1 cellular context compared by ENCODE assay signal in the genomic region with DNA sequence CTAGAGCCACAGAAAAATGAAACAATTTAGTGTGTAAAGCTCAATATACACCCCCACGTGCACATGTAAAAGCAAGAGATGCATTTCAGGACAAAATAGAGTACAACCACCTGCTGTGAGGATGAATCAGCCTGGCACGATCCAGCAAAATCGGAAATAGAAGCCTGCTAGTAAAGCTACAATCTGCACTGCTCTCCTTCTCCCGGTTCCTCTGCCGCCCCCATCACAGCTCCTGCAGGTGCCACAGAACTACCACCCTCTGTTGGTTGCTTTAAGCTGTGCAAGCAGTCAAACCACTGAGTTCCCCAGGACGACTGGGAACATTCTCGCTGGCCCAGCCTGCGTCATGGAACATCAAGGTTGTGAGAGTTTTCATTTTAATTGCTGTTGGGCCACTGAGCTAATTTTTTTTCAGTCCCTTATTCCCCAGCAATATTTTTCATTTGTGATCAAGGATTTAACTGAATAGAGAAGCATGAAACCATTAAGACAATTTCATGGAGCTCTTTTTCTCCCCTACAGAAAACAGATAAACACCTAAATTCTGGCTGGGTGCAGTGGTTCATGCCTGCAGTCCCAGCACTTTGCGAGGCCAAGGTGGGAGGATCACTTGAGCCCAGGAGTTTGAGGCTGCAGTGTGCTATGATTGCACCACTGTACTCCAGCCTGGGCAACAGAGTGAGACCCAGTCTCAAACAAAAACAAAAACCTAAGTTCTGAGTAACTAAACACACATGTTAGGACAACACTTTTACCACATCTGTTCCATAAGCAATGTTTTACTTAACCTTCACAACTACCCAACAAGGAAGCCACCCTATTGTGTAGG.
TF ChIP-seq lines count a peak whose summit lies in the region.

No MANE protein-coding gene starts in this region.

TF ChIP-seq in HepG2, 621 proteins besides CTCF, POLR2A, EP300 and RAD21 (continued from another document):
- TF ChIP-seq, protein P1, sequence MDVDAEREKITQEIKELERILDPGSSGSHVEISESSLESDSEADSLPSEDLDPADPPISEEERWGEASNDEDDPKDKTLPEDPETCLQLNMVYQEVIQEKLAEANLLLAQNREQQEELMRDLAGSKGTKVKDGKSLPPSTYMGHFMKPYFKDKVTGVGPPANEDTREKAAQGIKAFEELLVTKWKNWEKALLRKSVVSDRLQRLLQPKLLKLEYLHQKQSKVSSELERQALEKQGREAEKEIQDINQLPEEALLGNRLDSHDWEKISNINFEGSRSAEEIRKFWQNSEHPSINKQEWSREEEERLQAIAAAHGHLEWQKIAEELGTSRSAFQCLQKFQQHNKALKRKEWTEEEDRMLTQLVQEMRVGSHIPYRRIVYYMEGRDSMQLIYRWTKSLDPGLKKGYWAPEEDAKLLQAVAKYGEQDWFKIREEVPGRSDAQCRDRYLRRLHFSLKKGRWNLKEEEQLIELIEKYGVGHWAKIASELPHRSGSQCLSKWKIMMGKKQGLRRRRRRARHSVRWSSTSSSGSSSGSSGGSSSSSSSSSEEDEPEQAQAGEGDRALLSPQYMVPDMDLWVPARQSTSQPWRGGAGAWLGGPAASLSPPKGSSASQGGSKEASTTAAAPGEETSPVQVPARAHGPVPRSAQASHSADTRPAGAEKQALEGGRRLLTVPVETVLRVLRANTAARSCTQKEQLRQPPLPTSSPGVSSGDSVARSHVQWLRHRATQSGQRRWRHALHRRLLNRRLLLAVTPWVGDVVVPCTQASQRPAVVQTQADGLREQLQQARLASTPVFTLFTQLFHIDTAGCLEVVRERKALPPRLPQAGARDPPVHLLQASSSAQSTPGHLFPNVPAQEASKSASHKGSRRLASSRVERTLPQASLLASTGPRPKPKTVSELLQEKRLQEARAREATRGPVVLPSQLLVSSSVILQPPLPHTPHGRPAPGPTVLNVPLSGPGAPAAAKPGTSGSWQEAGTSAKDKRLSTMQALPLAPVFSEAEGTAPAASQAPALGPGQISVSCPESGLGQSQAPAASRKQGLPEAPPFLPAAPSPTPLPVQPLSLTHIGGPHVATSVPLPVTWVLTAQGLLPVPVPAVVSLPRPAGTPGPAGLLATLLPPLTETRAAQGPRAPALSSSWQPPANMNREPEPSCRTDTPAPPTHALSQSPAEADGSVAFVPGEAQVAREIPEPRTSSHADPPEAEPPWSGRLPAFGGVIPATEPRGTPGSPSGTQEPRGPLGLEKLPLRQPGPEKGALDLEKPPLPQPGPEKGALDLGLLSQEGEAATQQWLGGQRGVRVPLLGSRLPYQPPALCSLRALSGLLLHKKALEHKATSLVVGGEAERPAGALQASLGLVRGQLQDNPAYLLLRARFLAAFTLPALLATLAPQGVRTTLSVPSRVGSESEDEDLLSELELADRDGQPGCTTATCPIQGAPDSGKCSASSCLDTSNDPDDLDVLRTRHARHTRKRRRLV (CRISPR knock-in tag; IDR thresholded peaks at IDR 0.05), result no peak
- TF ChIP-seq NCOA2 (CRISPR knock-in tag; IDR thresholded peaks at IDR 0.05), result no peak
- TF ChIP-seq, protein P2, sequence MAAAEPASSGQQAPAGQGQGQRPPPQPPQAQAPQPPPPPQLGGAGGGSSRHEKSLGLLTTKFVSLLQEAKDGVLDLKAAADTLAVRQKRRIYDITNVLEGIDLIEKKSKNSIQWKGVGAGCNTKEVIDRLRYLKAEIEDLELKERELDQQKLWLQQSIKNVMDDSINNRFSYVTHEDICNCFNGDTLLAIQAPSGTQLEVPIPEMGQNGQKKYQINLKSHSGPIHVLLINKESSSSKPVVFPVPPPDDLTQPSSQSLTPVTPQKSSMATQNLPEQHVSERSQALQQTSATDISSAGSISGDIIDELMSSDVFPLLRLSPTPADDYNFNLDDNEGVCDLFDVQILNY (CRISPR knock-in tag; conservative IDR thresholded peaks at IDR 0.05), result no peak
- 0 out of 2 replicates have a peak, but pooled peaks have one; percentile 9 for TF ChIP-seq BCL6 (CRISPR knock-in tag; IDR thresholded peaks at IDR 0.05)
- TF ChIP-seq DMAP1 (CRISPR knock-in tag; IDR thresholded peaks at IDR 0.05), result no peak
- TF ChIP-seq, protein P3, sequence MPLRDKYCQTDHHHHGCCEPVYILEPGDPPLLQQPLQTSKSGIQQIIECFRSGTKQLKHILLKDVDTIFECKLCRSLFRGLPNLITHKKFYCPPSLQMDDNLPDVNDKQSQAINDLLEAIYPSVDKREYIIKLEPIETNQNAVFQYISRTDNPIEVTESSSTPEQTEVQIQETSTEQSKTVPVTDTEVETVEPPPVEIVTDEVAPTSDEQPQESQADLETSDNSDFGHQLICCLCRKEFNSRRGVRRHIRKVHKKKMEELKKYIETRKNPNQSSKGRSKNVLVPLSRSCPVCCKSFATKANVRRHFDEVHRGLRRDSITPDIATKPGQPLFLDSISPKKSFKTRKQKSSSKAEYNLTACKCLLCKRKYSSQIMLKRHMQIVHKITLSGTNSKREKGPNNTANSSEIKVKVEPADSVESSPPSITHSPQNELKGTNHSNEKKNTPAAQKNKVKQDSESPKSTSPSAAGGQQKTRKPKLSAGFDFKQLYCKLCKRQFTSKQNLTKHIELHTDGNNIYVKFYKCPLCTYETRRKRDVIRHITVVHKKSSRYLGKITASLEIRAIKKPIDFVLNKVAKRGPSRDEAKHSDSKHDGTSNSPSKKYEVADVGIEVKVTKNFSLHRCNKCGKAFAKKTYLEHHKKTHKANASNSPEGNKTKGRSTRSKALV (CRISPR knock-in tag; IDR thresholded peaks at IDR 0.05), result no peak
- TF ChIP-seq, protein P4, sequence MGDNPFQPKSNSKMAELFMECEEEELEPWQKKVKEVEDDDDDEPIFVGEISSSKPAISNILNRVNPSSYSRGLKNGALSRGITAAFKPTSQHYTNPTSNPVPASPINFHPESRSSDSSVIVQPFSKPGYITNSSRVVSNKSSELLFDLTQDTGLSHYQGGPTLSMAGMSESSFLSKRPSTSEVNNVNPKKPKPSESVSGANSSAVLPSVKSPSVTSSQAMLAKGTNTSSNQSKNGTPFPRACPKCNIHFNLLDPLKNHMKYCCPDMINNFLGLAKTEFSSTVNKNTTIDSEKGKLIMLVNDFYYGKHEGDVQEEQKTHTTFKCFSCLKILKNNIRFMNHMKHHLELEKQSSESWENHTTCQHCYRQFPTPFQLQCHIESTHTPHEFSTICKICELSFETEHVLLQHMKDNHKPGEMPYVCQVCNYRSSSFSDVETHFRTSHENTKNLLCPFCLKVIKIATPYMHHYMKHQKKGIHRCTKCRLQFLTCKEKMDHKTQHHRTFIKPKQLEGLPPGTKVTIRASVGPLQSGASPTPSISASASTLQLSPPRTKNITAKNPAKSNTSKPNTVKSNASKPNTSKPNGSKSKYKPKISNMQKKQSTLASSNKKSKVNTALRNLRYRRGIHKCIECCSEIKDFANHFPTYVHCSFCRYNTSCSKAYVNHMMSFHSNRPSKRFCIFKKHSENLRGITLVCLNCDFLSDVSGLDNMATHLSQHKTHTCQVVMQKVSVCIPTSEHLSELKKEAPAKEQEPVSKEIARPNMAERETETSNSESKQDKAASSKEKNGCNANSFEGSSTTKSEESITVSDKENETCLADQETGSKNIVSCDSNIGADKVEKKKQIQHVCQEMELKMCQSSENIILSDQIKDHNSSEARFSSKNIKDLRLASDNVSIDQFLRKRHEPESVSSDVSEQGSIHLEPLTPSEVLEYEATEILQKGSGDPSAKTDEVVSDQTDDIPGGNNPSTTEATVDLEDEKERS (CRISPR knock-in tag; IDR thresholded peaks at IDR 0.05), result no peak
- TF ChIP-seq, protein P5, sequence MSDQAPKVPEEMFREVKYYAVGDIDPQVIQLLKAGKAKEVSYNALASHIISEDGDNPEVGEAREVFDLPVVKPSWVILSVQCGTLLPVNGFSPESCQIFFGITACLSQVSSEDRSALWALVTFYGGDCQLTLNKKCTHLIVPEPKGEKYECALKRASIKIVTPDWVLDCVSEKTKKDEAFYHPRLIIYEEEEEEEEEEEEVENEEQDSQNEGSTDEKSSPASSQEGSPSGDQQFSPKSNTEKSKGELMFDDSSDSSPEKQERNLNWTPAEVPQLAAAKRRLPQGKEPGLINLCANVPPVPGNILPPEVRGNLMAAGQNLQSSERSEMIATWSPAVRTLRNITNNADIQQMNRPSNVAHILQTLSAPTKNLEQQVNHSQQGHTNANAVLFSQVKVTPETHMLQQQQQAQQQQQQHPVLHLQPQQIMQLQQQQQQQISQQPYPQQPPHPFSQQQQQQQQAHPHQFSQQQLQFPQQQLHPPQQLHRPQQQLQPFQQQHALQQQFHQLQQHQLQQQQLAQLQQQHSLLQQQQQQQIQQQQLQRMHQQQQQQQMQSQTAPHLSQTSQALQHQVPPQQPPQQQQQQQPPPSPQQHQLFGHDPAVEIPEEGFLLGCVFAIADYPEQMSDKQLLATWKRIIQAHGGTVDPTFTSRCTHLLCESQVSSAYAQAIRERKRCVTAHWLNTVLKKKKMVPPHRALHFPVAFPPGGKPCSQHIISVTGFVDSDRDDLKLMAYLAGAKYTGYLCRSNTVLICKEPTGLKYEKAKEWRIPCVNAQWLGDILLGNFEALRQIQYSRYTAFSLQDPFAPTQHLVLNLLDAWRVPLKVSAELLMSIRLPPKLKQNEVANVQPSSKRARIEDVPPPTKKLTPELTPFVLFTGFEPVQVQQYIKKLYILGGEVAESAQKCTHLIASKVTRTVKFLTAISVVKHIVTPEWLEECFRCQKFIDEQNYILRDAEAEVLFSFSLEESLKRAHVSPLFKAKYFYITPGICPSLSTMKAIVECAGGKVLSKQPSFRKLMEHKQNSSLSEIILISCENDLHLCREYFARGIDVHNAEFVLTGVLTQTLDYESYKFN (CRISPR knock-in tag; conservative IDR thresholded peaks at IDR 0.05), result no peak
- TF ChIP-seq AHR (CRISPR knock-in tag; IDR thresholded peaks at IDR 0.05), result peak; percentile 52; the same call in 1 of the 2 replicates
- TF ChIP-seq, protein P6, sequence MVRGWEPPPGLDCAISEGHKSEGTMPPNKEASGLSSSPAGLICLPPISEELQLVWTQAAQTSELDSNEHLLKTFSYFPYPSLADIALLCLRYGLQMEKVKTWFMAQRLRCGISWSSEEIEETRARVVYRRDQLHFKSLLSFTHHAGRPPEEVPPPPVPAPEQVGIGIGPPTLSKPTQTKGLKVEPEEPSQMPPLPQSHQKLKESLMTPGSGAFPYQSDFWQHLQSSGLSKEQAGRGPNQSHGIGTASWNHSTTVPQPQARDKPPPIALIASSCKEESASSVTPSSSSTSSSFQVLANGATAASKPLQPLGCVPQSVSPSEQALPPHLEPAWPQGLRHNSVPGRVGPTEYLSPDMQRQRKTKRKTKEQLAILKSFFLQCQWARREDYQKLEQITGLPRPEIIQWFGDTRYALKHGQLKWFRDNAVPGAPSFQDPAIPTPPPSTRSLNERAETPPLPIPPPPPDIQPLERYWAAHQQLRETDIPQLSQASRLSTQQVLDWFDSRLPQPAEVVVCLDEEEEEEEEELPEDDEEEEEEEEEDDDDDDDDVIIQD (CRISPR knock-in tag; IDR thresholded peaks at IDR 0.05; ENCODE audit: low read depth), result 0 out of 2 replicates have a peak, but pooled peaks have one; percentile 43
- no peak for TF ChIP-seq ZNF720 (CRISPR knock-in tag; IDR thresholded peaks at IDR 0.05)
- no peak for TF ChIP-seq SP1 (IDR thresholded peaks at IDR 0.05)
- no peak for TF ChIP-seq SP1 (CRISPR knock-in tag; IDR thresholded peaks at IDR 0.05)
- TF ChIP-seq ZNF629 (CRISPR knock-in tag; conservative IDR thresholded peaks at IDR 0.05), result peak; percentile 27; the same call in 1 of the 2 replicates
- TF ChIP-seq SMC3 (IDR thresholded peaks at IDR 0.05; ENCODE audit: low read length), result peak; percentile 81
- no peak for TF ChIP-seq ZNF768 (CRISPR knock-in tag; IDR thresholded peaks at IDR 0.05)
- TF ChIP-seq, protein P7, sequence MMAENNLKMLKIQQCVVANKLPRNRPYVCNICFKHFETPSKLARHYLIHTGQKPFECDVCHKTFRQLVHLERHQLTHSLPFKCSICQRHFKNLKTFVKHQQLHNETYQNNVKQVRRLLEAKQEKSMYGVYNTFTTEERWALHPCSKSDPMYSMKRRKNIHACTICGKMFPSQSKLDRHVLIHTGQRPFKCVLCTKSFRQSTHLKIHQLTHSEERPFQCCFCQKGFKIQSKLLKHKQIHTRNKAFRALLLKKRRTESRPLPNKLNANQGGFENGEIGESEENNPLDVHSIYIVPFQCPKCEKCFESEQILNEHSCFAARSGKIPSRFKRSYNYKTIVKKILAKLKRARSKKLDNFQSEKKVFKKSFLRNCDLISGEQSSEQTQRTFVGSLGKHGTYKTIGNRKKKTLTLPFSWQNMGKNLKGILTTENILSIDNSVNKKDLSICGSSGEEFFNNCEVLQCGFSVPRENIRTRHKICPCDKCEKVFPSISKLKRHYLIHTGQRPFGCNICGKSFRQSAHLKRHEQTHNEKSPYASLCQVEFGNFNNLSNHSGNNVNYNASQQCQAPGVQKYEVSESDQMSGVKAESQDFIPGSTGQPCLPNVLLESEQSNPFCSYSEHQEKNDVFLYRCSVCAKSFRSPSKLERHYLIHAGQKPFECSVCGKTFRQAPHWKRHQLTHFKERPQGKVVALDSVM (CRISPR knock-in tag; IDR thresholded peaks at IDR 0.05), result peak; percentile 65; the same call in 1 of the 2 replicates
- no peak for TF ChIP-seq ZNF747 (CRISPR knock-in tag; IDR thresholded peaks at IDR 0.05; ENCODE audit: borderline replicate concordance)
- TF ChIP-seq ZNF780A (CRISPR knock-in tag; IDR thresholded peaks at IDR 0.05), result no peak
- no peak for TF ChIP-seq ZNF703 (CRISPR knock-in tag; IDR thresholded peaks at IDR 0.05; ENCODE audit: borderline replicate concordance)
- TF ChIP-seq BHLHE40 (IDR thresholded peaks at IDR 0.05; ENCODE audit: low read length), result 0 out of 2 replicates have a peak, but pooled peaks have one; percentile 43
- TF ChIP-seq, protein P8, sequence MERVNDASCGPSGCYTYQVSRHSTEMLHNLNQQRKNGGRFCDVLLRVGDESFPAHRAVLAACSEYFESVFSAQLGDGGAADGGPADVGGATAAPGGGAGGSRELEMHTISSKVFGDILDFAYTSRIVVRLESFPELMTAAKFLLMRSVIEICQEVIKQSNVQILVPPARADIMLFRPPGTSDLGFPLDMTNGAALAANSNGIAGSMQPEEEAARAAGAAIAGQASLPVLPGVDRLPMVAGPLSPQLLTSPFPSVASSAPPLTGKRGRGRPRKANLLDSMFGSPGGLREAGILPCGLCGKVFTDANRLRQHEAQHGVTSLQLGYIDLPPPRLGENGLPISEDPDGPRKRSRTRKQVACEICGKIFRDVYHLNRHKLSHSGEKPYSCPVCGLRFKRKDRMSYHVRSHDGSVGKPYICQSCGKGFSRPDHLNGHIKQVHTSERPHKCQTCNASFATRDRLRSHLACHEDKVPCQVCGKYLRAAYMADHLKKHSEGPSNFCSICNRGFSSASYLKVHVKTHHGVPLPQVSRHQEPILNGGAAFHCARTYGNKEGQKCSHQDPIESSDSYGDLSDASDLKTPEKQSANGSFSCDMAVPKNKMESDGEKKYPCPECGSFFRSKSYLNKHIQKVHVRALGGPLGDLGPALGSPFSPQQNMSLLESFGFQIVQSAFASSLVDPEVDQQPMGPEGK (CRISPR knock-in tag; IDR thresholded peaks at IDR 0.05), result peak; percentile 72
- no peak for TF ChIP-seq ZNF772 (CRISPR knock-in tag; IDR thresholded peaks at IDR 0.05)
- TF ChIP-seq MIXL1 (CRISPR knock-in tag; IDR thresholded peaks at IDR 0.05), result 0 out of 2 replicates have a peak, but pooled peaks have one; percentile 19
- peak; percentile 47; the same call in 1 of the 2 replicates for TF ChIP-seq ZBTB7B (CRISPR knock-in tag; IDR thresholded peaks at IDR 0.05)
